18 cellular contexts compared by ENCODE assay signal in genomic region chr19:1111641-1112253, GRCh38. TPM values are rescaled to one million over a fixed set of nuclear protein-coding genes. Genes with fewer than 3 reads are reported as not detected.
DNase-seq lines count a peak whose midpoint lies in the region; ATAC-seq, FAIRE-seq and TF ChIP-seq lines count a peak whose summit lies in the region.
"Had no signal": no experiment of that assay in that cellular context is flagged by ENCODE, and none has a peak within 500 bp of the region (broad histone marks: within the 10 kb centered on the region; RNA-seq: fewer than 3 reads in every experiment).

No MANE protein-coding gene starts in this region.

- H3K4me3 ChIP-seq in LNCaP clone FGC (ENCODE audit: low read depth, low read length) (peak overlapping the region; percentile 48), K562 (no peak overlapping the region), ovary (no peak overlapping the region), tibial artery (no peak overlapping the region)
- H3K4me3 ChIP-seq: HAP-1, mucosa of descending colon, thoracic aorta had no signal

- no TSS peak for BruUV-seq in K562 (replicated peaks; lab: Mats Ljungman, UMichigan)

- TF ChIP-seq RAD21 in K562 (CRISPR knock-in tag; conservative IDR thresholded peaks at IDR 0.05 in 1 of 2, IDR thresholded peaks at IDR 0.05 in 1 of 2), result no peak

- FAIRE-seq in K562 (lab: Jason Lieb, UNC), result no peak

- no peak for ATAC-seq in K562

- H3K36me3 ChIP-seq in K562 (ENCODE audit: control insufficient read depth, insufficient read depth, low read length) (peaks cover 70% of the 10 kb centered on the region; the same call in 2 of the 3 replicates), ovary (no peaks in the 10 kb centered on the region), tibial artery (peaks cover 36 to 94% (median 93%) of the 10 kb centered on the region in 3 donors)

- no peak for TF ChIP-seq CTCF in LNCaP clone FGC (IDR thresholded peaks at IDR 0.05; ENCODE audit: control insufficient read depth, extremely low read depth, insufficient read depth)
- no peak for TF ChIP-seq CTCF in K562 (IDR thresholded peaks at IDR 0.05 in 2 of 3, conservative IDR thresholded peaks at IDR 0.05 in 1 of 3; ENCODE audit: insufficient read depth in 2 of 3, low read depth in 1 of 3, low read length in 3 of 3)
- TF ChIP-seq CTCF in ovary (IDR thresholded peaks at IDR 0.05), result no peak
- TF ChIP-seq CTCF in tibial artery (IDR thresholded peaks at IDR 0.05), result no peak

- TF ChIP-seq POLR2A in K562 (conservative IDR thresholded peaks at IDR 0.05) (no peak), ovary (IDR thresholded peaks at IDR 0.05) (no peak)

- CTCF ChIA-PET in K562 (lab: Yijun Ruan, JAX; ENCODE audit: low intra/inter-chr PET ratio), result interaction anchor here (0.6 to 3.8 kb wide), 3 partner anchors 81 to 129 kb away, joined by 3 to 21 read pairs (median 21); partner anchors contain the start of gene ATP5F1D

- no peaks in the 10 kb centered on the region for H3K9me1 ChIP-seq in K562 (ENCODE audit: control insufficient read depth, insufficient read depth, low read length)

- H3K9me3 ChIP-seq in K562 (replicated peaks; ENCODE audit: control insufficient read depth, insufficient read depth, low read depth, low read length), result no peaks in the 10 kb centered on the region
- no peaks in the 10 kb centered on the region for H3K9me3 ChIP-seq in ovary
- H3K9me3 ChIP-seq in tibial artery, result no peaks in the 10 kb centered on the region
- H3K9me3 ChIP-seq: HAP-1, mucosa of descending colon, thoracic aorta had no signal

- TF ChIP-seq EP300 in K562 (IDR thresholded peaks at IDR 0.05; ENCODE audit: low read length), result no peak
- TF ChIP-seq EP300 in ovary (IDR thresholded peaks at IDR 0.05), result no peak

- H3K4me1 ChIP-seq in K562 (replicated peaks in 1 of 2; ENCODE audit: control insufficient read depth in 2 of 2, insufficient read depth in 2 of 2, low read length in 2 of 2) (peaks cover 9 to 83% of the 10 kb centered on the region in 2 experiments), ovary (ENCODE audit: insufficient read depth) (peaks cover 15% of the 10 kb centered on the region), tibial artery (peaks cover 0 to 36% (median 25%) of the 10 kb centered on the region in 4 donors)

- peak overlapping the region; percentile 53; the same call in 1 of the 2 replicates for H3K4me2 ChIP-seq in K562 (ENCODE audit: insufficient read depth, low read length)

- H3K79me2 ChIP-seq in K562 (ENCODE audit: control insufficient read depth, insufficient read depth, low read length), result peaks cover 3% of the 10 kb centered on the region; the same call in 1 of the 3 replicates

- H3K27ac ChIP-seq in K562 (ENCODE audit: extremely low read depth, low read depth, low read length) (peak overlapping the region; percentile 35; the same call in 2 of the 3 replicates), ovary (peak overlapping the region; percentile 77 to 90), tibial artery (peak overlapping the region; percentile 76 to 84)

- no peaks in the 10 kb centered on the region for H3K27me3 ChIP-seq in K562 (ENCODE audit: control insufficient read depth in 2 of 2, insufficient read depth in 2 of 2, low read length in 2 of 2)
- H3K27me3 ChIP-seq in ovary, result no peaks in the 10 kb centered on the region
- H3K27me3 ChIP-seq in tibial artery, result no peaks in the 10 kb centered on the region

- WGBS in K562 (ENCODE audit: insufficient coverage, low coverage, missing lambda C conversion rate), result 6% methylated on average over 9 of the region's 18 CpGs
- 58 to 77% (median 65%) methylated on average over 11 to 18 of the region's 18 CpGs for WGBS in ovary, 3 donors

- no peak for DNase-seq in LNCaP clone FGC (ENCODE audit: low read depth)
- no peak for DNase-seq in K562 (ENCODE audit: extremely low read depth in 1 of 4, low spot score in 3 of 4)
- DNase-seq in ovary, result peak in 2 of 5 donors; percentile 37 to 51
- no peak for DNase-seq in tibial artery
- no peak for DNase-seq in NCI-H1092 treated with DMSO at 0.1 percent for 48 hours (lab: John Stamatoyannopoulos, UW)
- no peak for DNase-seq in MV-4-11 (lab: John Stamatoyannopoulos, UW)
- no peak for DNase-seq in stimulated activated CD4-positive, alpha-beta T cell treated with anti-CD3 and anti-CD28 coated beads, Interleukin-2, amount 100 ng/mL, for 24 hours
- DNase-seq: activated CD4-positive, alpha-beta memory T cell treated with anti-CD3 and anti-CD28 coated beads for 36 hours; activated naive CD4-positive, alpha-beta T cell treated with anti-CD3 and anti-CD28 coated beads for 36 hours; anterior cingulate cortex; central memory CD4-positive, alpha-beta T cell; Karpas-422; NCI-H1105; NCI-H2081 treated with DMSO at 0.1 percent for 48 hours; NCI-H510A had no signal

- intact Hi-C loops in K562 (cut with micrococcal nuclease) (loop anchor here (2.0 to 5.0 kb wide), 2 partner anchors 81 to 129 kb away; partner anchors contain the start of gene ATP5F1D), ovary (cut with DNase I) (loop anchor here (5.0 kb wide), 1 partner anchor 81 kb away; no protein-coding TSS in a partner anchor), tibial artery (cut with DNase I; ENCODE audit: low total_unique reads) (loop anchor here (5.0 kb wide), 1 partner anchor 81 kb away; no protein-coding TSS in a partner anchor)

- POLR2A ChIA-PET in K562 (lab: Yijun Ruan, JAX), result interaction anchor here (0.7 to 2.3 kb wide), 7 partner anchors 8 to 157 kb away, joined by 3 to 14 read pairs (median 4); partner anchors contain the start of gene GPX4

- H3K9ac ChIP-seq in K562 (ENCODE audit: insufficient read depth in 1 of 2, low read depth in 2 of 2, low read length in 2 of 2), result peak overlapping the region in 1 of 2 experiments; percentile 82; a peak in 1 of 4 replicates

- no peak overlapping the region for H2AFZ ChIP-seq in K562 (ENCODE audit: low read depth, low read length)

- in situ Hi-C loops in K562 (cut with MboI), result no loop called here

- H4K20me1 ChIP-seq in K562 (replicated peaks; ENCODE audit: control insufficient read depth, insufficient read depth, low read length), result no peaks in the 10 kb centered on the region

RNA-seq across cellular contexts. Expression of gene GPX4, which starts 8.0 kb away (rescaled TPM):
- 61.5 and 154 TPM in 2 replicates for total RNA-seq in K562 (2011; cell fraction: chromatin; rRNA removed; ENCODE audit: low replicate concordance)
- 171 and 189 TPM in 2 replicates for total RNA-seq in K562 (2011; cell fraction: nucleolus; rRNA removed)
- 129 and 161 TPM in 2 replicates for total RNA-seq in K562 (2011; cell fraction: nucleoplasm; rRNA removed)
- 639 and 643 TPM in 2 replicates for total RNA-seq in K562 (2014; rRNA removed)
- total RNA-seq in K562 (2014; rRNA removed; fragmentation: Illumina TruSeq; extraction: Trizol), result 131 and 209 TPM in 2 replicates
- 349 and 395 TPM in 2 replicates for total RNA-seq in K562 (2015; rRNA removed; fragmentation: Illumina TruSeq; extraction: Trizol)
- 383 and 392 TPM in 2 replicates for total RNA-seq in K562 (2021)
- polyA plus RNA-seq in K562 (2011; rRNA removed), result 223 and 286 TPM in 2 replicates
- polyA plus RNA-seq in K562 (2011; cell fraction: cytosol; rRNA removed), result 531 and 777 TPM in 2 replicates
- 389 and 485 TPM in 2 replicates for polyA plus RNA-seq in K562 (2011; cell fraction: nucleus; rRNA removed)
- 659 and 746 TPM in 2 replicates for polyA plus RNA-seq in K562 (2012)
- 434 and 536 TPM in 2 replicates for polyA plus RNA-seq in K562 (2014; fragmentation: Illumina TruSeq; extraction: Trizol)
- 100 to 1,000 TPM in 1 of 2 experiments, 10 to 100 TPM in 1; 61.4 to 125 TPM for polyA plus RNA-seq in K562 (2014; fragmentation: Nextera tagmentation; extraction: Ambion mirVana)
- polyA plus RNA-seq in K562 (2014; rRNA removed), result 661 and 856 TPM in 2 replicates
- polyA minus RNA-seq in K562 (2011; rRNA and poly(A)+ RNA removed), result 117 and 134 TPM in 2 replicates
- polyA minus RNA-seq in K562 (2011; cell fraction: cytosol; rRNA and poly(A)+ RNA removed), result 191 and 300 TPM in 2 replicates
- polyA minus RNA-seq in K562 (2011; cell fraction: nucleus; rRNA and poly(A)+ RNA removed), result 54.3 and 64.1 TPM in 2 replicates
- 100 to 1,000 TPM; 189 to 309 (median 247) TPM for total RNA-seq in ovary
- polyA plus RNA-seq in ovary, result 100 to 1,000 TPM; 239 to 450 TPM

RNA-seq across cellular contexts. Expression of gene POLR2E, which starts 16.6 kb away (rescaled TPM):
- total RNA-seq in K562 (2011; cell fraction: chromatin; rRNA removed; ENCODE audit: low replicate concordance), result 38.2 and 129 TPM in 2 replicates
- total RNA-seq in K562 (2011; cell fraction: nucleolus; rRNA removed), result 126 and 135 TPM in 2 replicates
- 74.1 and 78.7 TPM in 2 replicates for total RNA-seq in K562 (2011; cell fraction: nucleoplasm; rRNA removed)
- 297 and 441 TPM in 2 replicates for total RNA-seq in K562 (2014; rRNA removed)
- 40.2 and 78.0 TPM in 2 replicates for total RNA-seq in K562 (2014; rRNA removed; fragmentation: Illumina TruSeq; extraction: Trizol)
- total RNA-seq in K562 (2015; rRNA removed; fragmentation: Illumina TruSeq; extraction: Trizol), result 141 and 144 TPM in 2 replicates
- total RNA-seq in K562 (2021), result 328 and 351 TPM in 2 replicates
- polyA plus RNA-seq in K562 (2011; rRNA removed), result 244 and 334 TPM in 2 replicates
- 305 and 616 TPM in 2 replicates for polyA plus RNA-seq in K562 (2011; cell fraction: cytosol; rRNA removed)
- 112 and 143 TPM in 2 replicates for polyA plus RNA-seq in K562 (2011; cell fraction: nucleus; rRNA removed)
- polyA plus RNA-seq in K562 (2012), result 291 and 445 TPM in 2 replicates
- polyA plus RNA-seq in K562 (2014; fragmentation: Illumina TruSeq; extraction: Trizol), result 267 and 448 TPM in 2 replicates
- 10 to 100 TPM in 1 of 2 experiments, 1 to 10 TPM in 1; 3.4 to 32.5 TPM for polyA plus RNA-seq in K562 (2014; fragmentation: Nextera tagmentation; extraction: Ambion mirVana)
- polyA plus RNA-seq in K562 (2014; rRNA removed), result 413 and 438 TPM in 2 replicates
- 36.0 and 77.6 TPM in 2 replicates for polyA minus RNA-seq in K562 (2011; rRNA and poly(A)+ RNA removed)
- polyA minus RNA-seq in K562 (2011; cell fraction: cytosol; rRNA and poly(A)+ RNA removed), result 127 and 173 TPM in 2 replicates
- polyA minus RNA-seq in K562 (2011; cell fraction: nucleus; rRNA and poly(A)+ RNA removed), result 45.4 and 50.5 TPM in 2 replicates
- 100 to 1,000 TPM in 5 of 7 donors, 10 to 100 TPM in 2; 88.2 to 157 (median 140) TPM for total RNA-seq in ovary
- 100 to 1,000 TPM in 1 of 2 donors, 10 to 100 TPM in 1; 11.1 to 119 TPM for polyA plus RNA-seq in ovary

RNA-seq across cellular contexts. Expression of gene ARHGAP45, which starts 44.8 kb away (rescaled TPM):
- total RNA-seq in K562 (2011; cell fraction: chromatin; rRNA removed; ENCODE audit: low replicate concordance), result 25.6 and 81.0 TPM in 2 replicates
- 39.0 and 49.5 TPM in 2 replicates for total RNA-seq in K562 (2011; cell fraction: nucleolus; rRNA removed)
- total RNA-seq in K562 (2011; cell fraction: nucleoplasm; rRNA removed), result 22.7 and 24.1 TPM in 2 replicates
- 22.1 and 31.1 TPM in 2 replicates for total RNA-seq in K562 (2014; rRNA removed)
- total RNA-seq in K562 (2014; rRNA removed; fragmentation: Illumina TruSeq; extraction: Trizol), result 1.0 and 1.8 TPM in 2 replicates
- total RNA-seq in K562 (2015; rRNA removed; fragmentation: Illumina TruSeq; extraction: Trizol), result 4.2 and 6.0 TPM in 2 replicates
- 18.0 and 19.9 TPM in 2 replicates for total RNA-seq in K562 (2021)
- 4.4 and 7.6 TPM in 2 replicates for polyA plus RNA-seq in K562 (2011; rRNA removed)
- polyA plus RNA-seq in K562 (2011; cell fraction: cytosol; rRNA removed), result 5.6 and 12.6 TPM in 2 replicates
- 17.8 and 38.7 TPM in 2 replicates for polyA plus RNA-seq in K562 (2011; cell fraction: nucleus; rRNA removed)
- polyA plus RNA-seq in K562 (2012), result 15.0 and 15.2 TPM in 2 replicates
- polyA plus RNA-seq in K562 (2014; fragmentation: Illumina TruSeq; extraction: Trizol), result 1.9 and 6.9 TPM in 2 replicates
- under 1 TPM; 0.08 to 0.63 TPM for polyA plus RNA-seq in K562 (2014; fragmentation: Nextera tagmentation; extraction: Ambion mirVana)
- 16.3 and 20.2 TPM in 2 replicates for polyA plus RNA-seq in K562 (2014; rRNA removed)
- 1.7 and 2.0 TPM in 2 replicates for polyA minus RNA-seq in K562 (2011; rRNA and poly(A)+ RNA removed)
- 6.2 and 8.5 TPM in 2 replicates for polyA minus RNA-seq in K562 (2011; cell fraction: cytosol; rRNA and poly(A)+ RNA removed)
- 5.5 and 6.6 TPM in 2 replicates for polyA minus RNA-seq in K562 (2011; cell fraction: nucleus; rRNA and poly(A)+ RNA removed)
- total RNA-seq in ovary, result 10 to 100 TPM in 2 of 7 donors, 1 to 10 TPM in 5; 2.7 to 10.6 (median 8.9) TPM
- polyA plus RNA-seq in ovary, result 1 to 10 TPM; 1.0 to 5.1 TPM
